ENCODE assay signal across 1 cellular context in the genomic region with DNA sequence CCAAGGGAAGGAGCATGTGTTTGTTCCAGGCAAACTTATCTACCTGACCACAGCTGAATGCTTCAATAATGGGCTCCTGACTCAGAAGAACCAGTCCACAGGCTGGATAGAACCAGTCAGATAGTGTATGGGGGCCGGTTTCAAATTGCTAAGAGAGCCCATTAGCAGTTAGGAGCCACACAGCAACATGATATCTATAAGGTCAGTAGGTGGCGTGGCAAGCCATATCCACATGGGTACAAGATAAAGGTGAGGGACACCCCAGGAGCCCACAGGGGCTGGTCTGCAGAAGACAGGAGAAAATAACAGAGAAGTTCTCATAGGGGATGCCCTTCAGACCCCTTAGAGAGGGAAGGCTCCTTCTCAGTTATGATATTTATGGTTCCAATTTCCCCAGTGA.
A peak's percentile ranks its signal among the peaks of the same experiment; 100 is the strongest.
TF ChIP-seq lines count a peak whose summit lies in the region.

No MANE protein-coding gene starts in this region.

TF ChIP-seq in HepG2, 621 proteins besides CTCF, POLR2A, EP300 and RAD21:
- TF ChIP-seq SMC3 (IDR thresholded peaks at IDR 0.05; ENCODE audit: low read length) (peak; percentile 37; the same call in 1 of the 2 replicates), STAG1 (CRISPR knock-in tag; IDR thresholded peaks at IDR 0.05) (peak; percentile 78), ZNF225 (CRISPR knock-in tag; IDR thresholded peaks at IDR 0.05) (no peak)
